In the genomic region with DNA sequence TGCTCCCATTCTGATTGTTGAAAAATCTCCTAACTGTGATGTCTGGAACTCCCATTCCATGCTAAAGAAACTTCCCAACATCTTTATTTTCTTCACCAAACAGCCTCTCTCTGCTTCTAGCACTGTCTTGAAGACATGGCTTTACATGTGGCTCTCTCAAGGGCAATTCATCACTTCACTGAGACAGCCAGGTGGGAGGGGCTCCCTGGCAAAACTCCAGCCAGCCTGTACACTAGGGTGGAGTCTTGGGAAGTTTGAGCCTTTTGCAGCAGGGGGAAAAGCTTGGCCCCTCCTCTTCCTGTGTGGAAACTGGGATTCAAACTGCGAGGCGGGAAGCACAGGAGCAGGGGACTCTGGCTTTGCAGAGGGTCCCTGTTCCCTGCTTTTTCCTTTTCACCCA, we compare ENCODE assay signal across 19 cellular contexts.
DNase-seq lines count a peak whose midpoint lies in the region; TF ChIP-seq lines count a peak whose summit lies in the region.
"Had no signal": no experiment of that assay in that cellular context is flagged by ENCODE, and none has a peak within 500 bp of the region (broad histone marks: within the 10 kb centered on the region; RNA-seq: fewer than 3 reads in every experiment).

No MANE protein-coding gene starts in this region.

- peaks cover 0 to 15% (median 7%) of the 10 kb centered on the region in 8 donors for H3K9me3 Mint-ChIP-seq in CD4-positive, alpha-beta memory T cell

- 92% methylated on average over 2 of the region's 2 CpGs for WGBS in hepatocyte (ENCODE audit: low lambda C conversion rate, missing lambda C conversion rate)

- intact Hi-C loops in CD4-positive, alpha-beta memory T cell (cut with micrococcal nuclease) = no loop called here

- no peak overlapping the region for H2AFZ ChIP-seq in hepatocyte
- H2AFZ ChIP-seq: PC-9 had no signal

- H3K36me3 ChIP-seq in hepatocyte (replicated peaks; ENCODE audit: insufficient read depth, low read depth) = no peaks in the 10 kb centered on the region
- no peaks in the 10 kb centered on the region for H3K36me3 ChIP-seq in CD4-positive, alpha-beta memory T cell (ENCODE audit: insufficient read depth, low read length)
- H3K36me3 ChIP-seq: BLaER1 treated with 17β-estradiol and CSF1 and Interleukin-3, amounts not matched to agents 10 nM and 100 nM had no signal

- H3K27ac Mint-ChIP-seq in CD4-positive, alpha-beta memory T cell = no peak overlapping the region
- H3K27ac Mint-ChIP-seq: IgD-negative memory B cell had no signal

- CTCF ChIA-PET in CD4-positive, alpha-beta memory T cell (lab: Charles Lee; ENCODE audit: partially characterized antibody) = no interaction called here

- no peak for TF ChIP-seq CTCF in hepatocyte (IDR thresholded peaks at IDR 0.05; ENCODE audit: poor library complexity)

- H3K4me1 ChIP-seq in hepatocyte (ENCODE audit: insufficient read depth) = peaks cover 6% of the 10 kb centered on the region
- no peaks in the 10 kb centered on the region for H3K4me1 ChIP-seq in CD4-positive, alpha-beta memory T cell (ENCODE audit: insufficient read depth, low read length)
- H3K4me1 ChIP-seq: BLaER1 treated with 17β-estradiol and CSF1 and Interleukin-3, amounts not matched to agents 10 nM and 100 nM had no signal

- no peaks in the 10 kb centered on the region for H3K4me1 Mint-ChIP-seq in CD4-positive, alpha-beta memory T cell
- H3K4me1 Mint-ChIP-seq: IgD-negative memory B cell had no signal

- peaks cover 6 to 15% of the 10 kb centered on the region in 2 donors for H3K27me3 Mint-ChIP-seq in CD4-positive, alpha-beta memory T cell

- H3K4me3 Mint-ChIP-seq in CD4-positive, alpha-beta memory T cell = no peak overlapping the region
- H3K4me3 Mint-ChIP-seq: IgD-negative memory B cell had no signal

- H3K9me3 ChIP-seq in hepatocyte (ENCODE audit: low read depth) = no peaks in the 10 kb centered on the region
- peaks cover 0 to 9% of the 10 kb centered on the region in 2 donors for H3K9me3 ChIP-seq in CD4-positive, alpha-beta memory T cell (ENCODE audit: control insufficient read depth in 1 of 2, low read length in 2 of 2)

- H3K27ac ChIP-seq in hepatocyte = no peak overlapping the region
- H3K27ac ChIP-seq in CD4-positive, alpha-beta memory T cell (ENCODE audit: low read depth, low read length) = no peak overlapping the region
- H3K27ac ChIP-seq: BLaER1 treated with 17β-estradiol and CSF1 and Interleukin-3, amounts not matched to agents 10 nM and 100 nM; PC-9 had no signal

- POLR2A ChIA-PET in CD4-positive, alpha-beta memory T cell (lab: Charles Lee; ENCODE audit: partially characterized antibody) = no interaction called here

- in situ Hi-C loops in G401 (cut with HindIII; ENCODE audit: low sequenced_read_pairs) = no loop called here

- H3K79me2 ChIP-seq in hepatocyte = no peaks in the 10 kb centered on the region

- H3K4me3 ChIP-seq in hepatocyte = no peak overlapping the region
- no peak overlapping the region for H3K4me3 ChIP-seq in CD4-positive, alpha-beta memory T cell (ENCODE audit: low read length in 2 of 2)
- H3K4me3 ChIP-seq: BLaER1 treated with 17β-estradiol and CSF1 and Interleukin-3, amounts not matched to agents 10 nM and 100 nM; PC-9 had no signal

- H3K4me2 ChIP-seq in hepatocyte = no peak overlapping the region
- H3K4me2 ChIP-seq: BLaER1 treated with 17β-estradiol and CSF1 and Interleukin-3, amounts not matched to agents 10 nM and 100 nM; PC-9 had no signal

- H3K36me3 Mint-ChIP-seq in CD4-positive, alpha-beta memory T cell = no peaks in the 10 kb centered on the region
- H3K36me3 Mint-ChIP-seq: IgD-negative memory B cell had no signal

- no peaks in the 10 kb centered on the region for H3K27me3 ChIP-seq in hepatocyte
- H3K27me3 ChIP-seq in CD4-positive, alpha-beta memory T cell (ENCODE audit: insufficient read depth, low read length) = no peaks in the 10 kb centered on the region
- H3K27me3 ChIP-seq: BLaER1 treated with 17β-estradiol and CSF1 and Interleukin-3, amounts not matched to agents 10 nM and 100 nM had no signal

- H4K20me1 ChIP-seq in hepatocyte (ENCODE audit: insufficient read depth, poor library complexity, severe bottlenecking) = no peaks in the 10 kb centered on the region
- H4K20me1 ChIP-seq: BLaER1 treated with 17β-estradiol and CSF1 and Interleukin-3, amounts not matched to agents 10 nM and 100 nM had no signal

- peak; percentile 14 for DNase-seq in NCI-H82 (lab: John Stamatoyannopoulos, UW)
- no peak for DNase-seq in NCI-H82 treated with DMSO at 0.1 percent for 48 hours (lab: John Stamatoyannopoulos, UW; ENCODE audit: unreplicated experiment)
- peak; percentile 3 for DNase-seq in COR-L47 (lab: John Stamatoyannopoulos, UW)
- DNase-seq in OCI-M1 (lab: John Stamatoyannopoulos, UW) = peak; percentile 24
- DNase-seq in hepatocyte (ENCODE audit: low spot score) = peak; percentile 15
- no peak for DNase-seq in G401 (ENCODE audit: low spot score)
- no peak for DNase-seq in kidney tubule cell (ENCODE audit: low spot score)
- no peak for DNase-seq in CD4-positive, alpha-beta memory T cell
- DNase-seq: 8988T, DMS 273 treated with DMSO at 0.1 percent for 48 hours, H7, NCI-H1930, NCI-H2171, NCI-H446, NCI-H69, PC-9, SHP77 treated with DMSO at 0.1 percent for 48 hours had no signal

- H3K9me2 ChIP-seq in hepatocyte (replicated peaks; ENCODE audit: insufficient read depth) = no peaks in the 10 kb centered on the region

Comparison
In these comparisons a context has a peak if more than half of its experiments do, and no peak if none do; other contexts are left out.
1. DNase-seq: peak in NCI-H82 (single experiment), COR-L47 (single experiment), OCI-M1 (single experiment) and hepatocyte (single experiment); none in NCI-H82 treated with DMSO at 0.1 percent for 48 hours (single experiment), G401 (single experiment), kidney tubule cell (single experiment) and CD4-positive, alpha-beta memory T cell (0 of 5).